ENCODE assay signal across 1 cellular context in the genomic region with DNA sequence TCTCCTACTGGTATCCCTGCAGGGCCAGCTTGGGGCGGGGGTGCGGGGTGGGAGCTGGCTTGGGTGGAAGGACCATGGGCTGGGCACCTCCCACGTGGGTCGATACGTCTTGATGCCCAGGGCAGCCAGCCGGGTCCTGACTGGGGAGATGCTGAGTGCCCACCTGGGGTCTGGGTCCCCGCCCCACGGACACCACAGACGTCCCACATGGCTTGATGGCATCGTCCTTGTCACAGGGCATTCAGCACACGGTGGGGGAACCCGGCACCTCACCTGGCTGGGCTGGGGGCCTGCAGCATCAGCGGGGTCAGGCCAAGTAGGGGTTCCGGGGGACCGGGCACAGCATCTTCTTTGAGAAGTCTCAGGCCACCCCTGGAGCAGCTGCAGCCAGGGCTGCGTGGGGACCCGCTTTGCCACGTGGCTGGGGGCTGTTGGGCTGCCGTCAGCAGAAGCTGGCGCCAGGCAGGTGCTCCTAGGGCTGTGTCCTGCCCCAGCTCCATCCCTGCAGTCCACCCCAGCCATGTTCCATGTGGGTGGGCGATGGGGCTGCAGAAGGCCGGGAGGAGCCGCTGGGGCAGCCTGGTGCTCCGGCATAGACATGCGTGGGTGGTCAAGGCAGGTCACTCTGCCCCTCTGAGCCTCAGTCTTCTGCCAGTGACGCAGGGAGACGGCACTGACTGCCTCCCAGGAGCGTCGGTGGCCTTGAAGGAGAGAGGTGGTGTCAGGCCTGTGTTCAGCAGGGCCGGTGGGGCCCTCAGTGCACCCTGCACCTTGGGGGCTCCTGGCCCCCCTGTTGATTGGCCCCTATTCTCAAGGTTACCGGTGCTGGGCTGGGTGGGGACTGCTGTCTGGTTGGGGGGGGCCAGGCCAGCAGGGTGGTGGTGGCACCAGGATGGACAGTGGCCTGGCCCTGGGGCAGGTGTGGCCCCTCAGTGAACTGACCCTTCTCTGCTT.
A peak's percentile ranks its signal among the peaks of the same experiment; 100 is the strongest.
TF ChIP-seq lines count a peak whose summit lies in the region.

No MANE protein-coding gene starts in this region.

TF ChIP-seq in HepG2, 621 proteins besides CTCF, POLR2A, EP300 and RAD21:
- no peak for TF ChIP-seq ARHGAP35 (CRISPR knock-in tag; IDR thresholded peaks at IDR 0.05; ENCODE audit: borderline replicate concordance)
- TF ChIP-seq KAT7 (CRISPR knock-in tag; IDR thresholded peaks at IDR 0.05; ENCODE audit: borderline replicate concordance): no peak
- TF ChIP-seq HDAC1 (CRISPR knock-in tag; IDR thresholded peaks at IDR 0.05): no peak
- TF ChIP-seq KDM5B (CRISPR knock-in tag; IDR thresholded peaks at IDR 0.05; ENCODE audit: borderline replicate concordance): 0 out of 2 replicates have a peak, but pooled peaks have one; percentile 35
- TF ChIP-seq, protein P1, sequence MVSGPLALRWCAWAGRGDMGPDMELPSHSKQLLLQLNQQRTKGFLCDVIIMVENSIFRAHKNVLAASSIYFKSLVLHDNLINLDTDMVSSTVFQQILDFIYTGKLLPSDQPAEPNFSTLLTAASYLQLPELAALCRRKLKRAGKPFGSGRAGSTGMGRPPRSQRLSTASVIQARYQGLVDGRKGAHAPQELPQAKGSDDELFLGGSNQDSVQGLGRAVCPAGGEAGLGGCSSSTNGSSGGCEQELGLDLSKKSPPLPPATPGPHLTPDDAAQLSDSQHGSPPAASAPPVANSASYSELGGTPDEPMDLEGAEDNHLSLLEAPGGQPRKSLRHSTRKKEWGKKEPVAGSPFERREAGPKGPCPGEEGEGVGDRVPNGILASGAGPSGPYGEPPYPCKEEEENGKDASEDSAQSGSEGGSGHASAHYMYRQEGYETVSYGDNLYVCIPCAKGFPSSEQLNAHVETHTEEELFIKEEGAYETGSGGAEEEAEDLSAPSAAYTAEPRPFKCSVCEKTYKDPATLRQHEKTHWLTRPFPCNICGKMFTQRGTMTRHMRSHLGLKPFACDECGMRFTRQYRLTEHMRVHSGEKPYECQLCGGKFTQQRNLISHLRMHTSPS (CRISPR knock-in tag; IDR thresholded peaks at IDR 0.05; ENCODE audit: low read depth): no peak
- TF ChIP-seq RORA (CRISPR knock-in tag; IDR thresholded peaks at IDR 0.05): no peak
- TF ChIP-seq ZNF337 (CRISPR knock-in tag; IDR thresholded peaks at IDR 0.05; ENCODE audit: borderline replicate concordance, low read depth): no peak
- no peak for TF ChIP-seq ETV6 (CRISPR knock-in tag; conservative IDR thresholded peaks at IDR 0.05)
- no peak; the same call in 1 of the 2 replicates for TF ChIP-seq AKAP8 (CRISPR knock-in tag; IDR thresholded peaks at IDR 0.05)
- TF ChIP-seq, protein P2, sequence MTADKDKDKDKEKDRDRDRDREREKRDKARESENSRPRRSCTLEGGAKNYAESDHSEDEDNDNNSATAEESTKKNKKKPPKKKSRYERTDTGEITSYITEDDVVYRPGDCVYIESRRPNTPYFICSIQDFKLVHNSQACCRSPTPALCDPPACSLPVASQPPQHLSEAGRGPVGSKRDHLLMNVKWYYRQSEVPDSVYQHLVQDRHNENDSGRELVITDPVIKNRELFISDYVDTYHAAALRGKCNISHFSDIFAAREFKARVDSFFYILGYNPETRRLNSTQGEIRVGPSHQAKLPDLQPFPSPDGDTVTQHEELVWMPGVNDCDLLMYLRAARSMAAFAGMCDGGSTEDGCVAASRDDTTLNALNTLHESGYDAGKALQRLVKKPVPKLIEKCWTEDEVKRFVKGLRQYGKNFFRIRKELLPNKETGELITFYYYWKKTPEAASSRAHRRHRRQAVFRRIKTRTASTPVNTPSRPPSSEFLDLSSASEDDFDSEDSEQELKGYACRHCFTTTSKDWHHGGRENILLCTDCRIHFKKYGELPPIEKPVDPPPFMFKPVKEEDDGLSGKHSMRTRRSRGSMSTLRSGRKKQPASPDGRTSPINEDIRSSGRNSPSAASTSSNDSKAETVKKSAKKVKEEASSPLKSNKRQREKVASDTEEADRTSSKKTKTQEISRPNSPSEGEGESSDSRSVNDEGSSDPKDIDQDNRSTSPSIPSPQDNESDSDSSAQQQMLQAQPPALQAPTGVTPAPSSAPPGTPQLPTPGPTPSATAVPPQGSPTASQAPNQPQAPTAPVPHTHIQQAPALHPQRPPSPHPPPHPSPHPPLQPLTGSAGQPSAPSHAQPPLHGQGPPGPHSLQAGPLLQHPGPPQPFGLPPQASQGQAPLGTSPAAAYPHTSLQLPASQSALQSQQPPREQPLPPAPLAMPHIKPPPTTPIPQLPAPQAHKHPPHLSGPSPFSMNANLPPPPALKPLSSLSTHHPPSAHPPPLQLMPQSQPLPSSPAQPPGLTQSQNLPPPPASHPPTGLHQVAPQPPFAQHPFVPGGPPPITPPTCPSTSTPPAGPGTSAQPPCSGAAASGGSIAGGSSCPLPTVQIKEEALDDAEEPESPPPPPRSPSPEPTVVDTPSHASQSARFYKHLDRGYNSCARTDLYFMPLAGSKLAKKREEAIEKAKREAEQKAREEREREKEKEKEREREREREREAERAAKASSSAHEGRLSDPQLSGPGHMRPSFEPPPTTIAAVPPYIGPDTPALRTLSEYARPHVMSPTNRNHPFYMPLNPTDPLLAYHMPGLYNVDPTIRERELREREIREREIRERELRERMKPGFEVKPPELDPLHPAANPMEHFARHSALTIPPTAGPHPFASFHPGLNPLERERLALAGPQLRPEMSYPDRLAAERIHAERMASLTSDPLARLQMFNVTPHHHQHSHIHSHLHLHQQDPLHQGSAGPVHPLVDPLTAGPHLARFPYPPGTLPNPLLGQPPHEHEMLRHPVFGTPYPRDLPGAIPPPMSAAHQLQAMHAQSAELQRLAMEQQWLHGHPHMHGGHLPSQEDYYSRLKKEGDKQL (CRISPR knock-in tag; IDR thresholded peaks at IDR 0.05; ENCODE audit: low read depth): no peak
- no peak for TF ChIP-seq ERF (CRISPR knock-in tag; IDR thresholded peaks at IDR 0.05)
- TF ChIP-seq AGO1 (IDR thresholded peaks at IDR 0.05; ENCODE audit: low read depth, low read length, poor library complexity, severe bottlenecking): peak; percentile 60
- no peak for TF ChIP-seq ZNF546 (CRISPR knock-in tag; conservative IDR thresholded peaks at IDR 0.05)
- TF ChIP-seq RBFOX2 (IDR thresholded peaks at IDR 0.05; ENCODE audit: low read depth, low read length): peak; percentile 52
- TF ChIP-seq HES4 (CRISPR knock-in tag; IDR thresholded peaks at IDR 0.05; ENCODE audit: borderline replicate concordance): no peak
- no peak for TF ChIP-seq JUND (CRISPR knock-in tag; IDR thresholded peaks at IDR 0.05)
- no peak for TF ChIP-seq SRSF1 (optimal IDR thresholded peaks at IDR 0.05; ENCODE audit: low read depth, low read length)
- no peak for TF ChIP-seq NFE2L1 (CRISPR knock-in tag; IDR thresholded peaks at IDR 0.05; ENCODE audit: borderline replicate concordance)
- TF ChIP-seq ZNF460 (CRISPR knock-in tag; IDR thresholded peaks at IDR 0.05; ENCODE audit: borderline replicate concordance): no peak
- TF ChIP-seq, protein P3, sequence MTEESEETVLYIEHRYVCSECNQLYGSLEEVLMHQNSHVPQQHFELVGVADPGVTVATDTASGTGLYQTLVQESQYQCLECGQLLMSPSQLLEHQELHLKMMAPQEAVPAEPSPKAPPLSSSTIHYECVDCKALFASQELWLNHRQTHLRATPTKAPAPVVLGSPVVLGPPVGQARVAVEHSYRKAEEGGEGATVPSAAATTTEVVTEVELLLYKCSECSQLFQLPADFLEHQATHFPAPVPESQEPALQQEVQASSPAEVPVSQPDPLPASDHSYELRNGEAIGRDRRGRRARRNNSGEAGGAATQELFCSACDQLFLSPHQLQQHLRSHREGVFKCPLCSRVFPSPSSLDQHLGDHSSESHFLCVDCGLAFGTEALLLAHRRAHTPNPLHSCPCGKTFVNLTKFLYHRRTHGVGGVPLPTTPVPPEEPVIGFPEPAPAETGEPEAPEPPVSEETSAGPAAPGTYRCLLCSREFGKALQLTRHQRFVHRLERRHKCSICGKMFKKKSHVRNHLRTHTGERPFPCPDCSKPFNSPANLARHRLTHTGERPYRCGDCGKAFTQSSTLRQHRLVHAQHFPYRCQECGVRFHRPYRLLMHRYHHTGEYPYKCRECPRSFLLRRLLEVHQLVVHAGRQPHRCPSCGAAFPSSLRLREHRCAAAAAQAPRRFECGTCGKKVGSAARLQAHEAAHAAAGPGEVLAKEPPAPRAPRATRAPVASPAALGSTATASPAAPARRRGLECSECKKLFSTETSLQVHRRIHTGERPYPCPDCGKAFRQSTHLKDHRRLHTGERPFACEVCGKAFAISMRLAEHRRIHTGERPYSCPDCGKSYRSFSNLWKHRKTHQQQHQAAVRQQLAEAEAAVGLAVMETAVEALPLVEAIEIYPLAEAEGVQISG (CRISPR knock-in tag; IDR thresholded peaks at IDR 0.05): no peak
- no peak for TF ChIP-seq SNAI1 (CRISPR knock-in tag; IDR thresholded peaks at IDR 0.05; ENCODE audit: borderline replicate concordance)
- TF ChIP-seq, protein P4, sequence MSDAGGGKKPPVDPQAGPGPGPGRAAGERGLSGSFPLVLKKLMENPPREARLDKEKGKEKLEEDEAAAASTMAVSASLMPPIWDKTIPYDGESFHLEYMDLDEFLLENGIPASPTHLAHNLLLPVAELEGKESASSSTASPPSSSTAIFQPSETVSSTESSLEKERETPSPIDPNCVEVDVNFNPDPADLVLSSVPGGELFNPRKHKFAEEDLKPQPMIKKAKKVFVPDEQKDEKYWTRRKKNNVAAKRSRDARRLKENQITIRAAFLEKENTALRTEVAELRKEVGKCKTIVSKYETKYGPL (CRISPR knock-in tag; IDR thresholded peaks at IDR 0.05): no peak
- TF ChIP-seq, protein P5, sequence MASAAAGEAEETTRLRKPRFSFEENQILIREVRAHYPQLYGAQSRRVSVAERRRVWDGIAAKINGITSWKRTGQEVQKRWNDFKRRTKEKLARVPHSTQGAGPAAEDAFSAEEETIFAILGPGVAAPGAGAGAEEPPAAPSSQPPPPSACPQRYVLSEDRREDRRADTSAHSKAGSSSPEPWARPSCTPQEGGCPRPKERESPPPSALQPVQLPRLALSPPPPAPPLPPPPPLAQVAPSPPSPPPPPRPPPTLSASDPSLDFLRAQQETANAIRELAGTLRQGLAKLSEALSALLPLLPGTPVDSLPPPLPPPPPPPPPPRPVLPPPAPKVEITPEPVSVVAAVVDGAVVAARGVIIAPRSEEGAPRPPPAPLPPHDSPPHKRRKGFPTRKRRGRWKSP (CRISPR knock-in tag; IDR thresholded peaks at IDR 0.05): no peak
- TF ChIP-seq POLR2AphosphoS5 (IDR thresholded peaks at IDR 0.05; ENCODE audit: low read depth, low read length): no peak
- TF ChIP-seq ZNF547 (CRISPR knock-in tag; IDR thresholded peaks at IDR 0.05): no peak
- TF ChIP-seq, protein P6, sequence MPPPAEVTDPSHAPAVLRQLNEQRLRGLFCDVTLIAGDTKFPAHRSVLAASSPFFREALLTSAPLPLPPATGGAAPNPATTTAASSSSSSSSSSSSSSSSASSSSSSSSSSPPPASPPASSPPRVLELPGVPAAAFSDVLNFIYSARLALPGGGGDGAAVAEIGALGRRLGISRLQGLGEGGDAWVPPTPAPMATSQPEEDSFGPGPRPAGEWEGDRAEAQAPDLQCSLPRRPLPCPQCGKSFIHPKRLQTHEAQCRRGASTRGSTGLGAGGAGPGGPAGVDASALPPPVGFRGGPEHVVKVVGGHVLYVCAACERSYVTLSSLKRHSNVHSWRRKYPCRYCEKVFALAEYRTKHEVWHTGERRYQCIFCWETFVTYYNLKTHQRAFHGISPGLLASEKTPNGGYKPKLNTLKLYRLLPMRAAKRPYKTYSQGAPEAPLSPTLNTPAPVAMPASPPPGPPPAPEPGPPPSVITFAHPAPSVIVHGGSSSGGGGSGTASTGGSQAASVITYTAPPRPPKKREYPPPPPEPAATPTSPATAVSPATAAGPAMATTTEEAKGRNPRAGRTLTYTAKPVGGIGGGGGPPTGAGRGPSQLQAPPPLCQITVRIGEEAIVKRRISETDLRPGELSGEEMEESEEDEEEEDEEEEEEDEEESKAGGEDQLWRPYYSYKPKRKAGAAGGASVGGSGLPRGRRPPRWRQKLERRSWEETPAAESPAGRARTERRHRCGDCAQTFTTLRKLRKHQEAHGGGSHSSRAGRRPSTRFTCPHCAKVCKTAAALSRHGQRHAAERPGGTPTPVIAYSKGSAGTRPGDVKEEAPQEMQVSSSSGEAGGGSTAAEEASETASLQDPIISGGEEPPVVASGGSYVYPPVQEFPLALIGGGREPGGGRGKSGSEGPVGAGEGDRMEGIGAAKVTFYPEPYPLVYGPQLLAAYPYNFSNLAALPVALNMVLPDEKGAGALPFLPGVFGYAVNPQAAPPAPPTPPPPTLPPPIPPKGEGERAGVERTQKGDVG (CRISPR knock-in tag; IDR thresholded peaks at IDR 0.05; ENCODE audit: borderline replicate concordance): no peak
- peak; percentile 52 for TF ChIP-seq RBM22 (optimal IDR thresholded peaks at IDR 0.05; ENCODE audit: low read length)
- peak; percentile 6 for TF ChIP-seq HNRNPLL (IDR thresholded peaks at IDR 0.05; ENCODE audit: low read depth, low read length, poor library complexity, severe bottlenecking)
- TF ChIP-seq PHF21A (CRISPR knock-in tag; IDR thresholded peaks at IDR 0.05): no peak
- TF ChIP-seq MTA3 (CRISPR knock-in tag; IDR thresholded peaks at IDR 0.05): no peak
- no peak for TF ChIP-seq RFXAP (CRISPR knock-in tag; IDR thresholded peaks at IDR 0.05; ENCODE audit: borderline replicate concordance)
- no peak for TF ChIP-seq IKZF4 (CRISPR knock-in tag; IDR thresholded peaks at IDR 0.05; ENCODE audit: borderline replicate concordance, low read depth, not compliant biosample characterization)
- TF ChIP-seq AGO2 (optimal IDR thresholded peaks at IDR 0.05; ENCODE audit: low read depth, low read length): peak; percentile 62
- TF ChIP-seq, protein P7, sequence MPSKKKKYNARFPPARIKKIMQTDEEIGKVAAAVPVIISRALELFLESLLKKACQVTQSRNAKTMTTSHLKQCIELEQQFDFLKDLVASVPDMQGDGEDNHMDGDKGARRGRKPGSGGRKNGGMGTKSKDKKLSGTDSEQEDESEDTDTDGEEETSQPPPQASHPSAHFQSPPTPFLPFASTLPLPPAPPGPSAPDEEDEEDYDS (CRISPR knock-in tag; IDR thresholded peaks at IDR 0.05): no peak
TF ChIP-seq in HepG2: peak in this region for 6.
